ENCODE assay signal across 1 cellular context in the genomic region with DNA sequence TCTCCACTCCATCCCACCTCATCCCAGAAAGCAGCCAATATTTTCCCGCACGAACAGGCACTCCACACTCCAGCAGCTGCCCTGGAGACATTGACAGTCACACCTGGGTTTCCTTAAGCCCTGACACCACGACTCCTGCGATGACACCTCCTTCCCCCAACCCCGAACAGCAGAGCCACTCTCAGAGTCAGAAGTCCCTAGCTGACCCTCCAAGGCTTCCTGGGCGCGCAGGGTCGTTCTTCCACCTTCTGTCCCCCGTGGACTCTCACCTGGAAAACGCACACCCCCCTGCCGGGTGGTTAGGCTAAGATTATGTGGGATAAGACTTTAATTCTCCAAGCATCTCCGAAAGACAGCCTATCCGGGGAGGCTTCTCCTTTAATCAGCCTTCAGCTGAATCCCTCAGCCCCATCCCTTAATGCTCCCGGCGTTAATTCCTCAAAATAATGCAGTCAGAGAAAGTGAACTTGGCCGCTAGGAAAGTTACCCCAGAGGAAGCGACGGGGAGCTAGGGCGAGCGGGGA.
TF ChIP-seq lines count a peak whose summit lies in the region.

No MANE protein-coding gene starts in this region.

TF ChIP-seq in HepG2, 621 proteins besides CTCF, POLR2A, EP300 and RAD21:
- TF ChIP-seq, protein P1, sequence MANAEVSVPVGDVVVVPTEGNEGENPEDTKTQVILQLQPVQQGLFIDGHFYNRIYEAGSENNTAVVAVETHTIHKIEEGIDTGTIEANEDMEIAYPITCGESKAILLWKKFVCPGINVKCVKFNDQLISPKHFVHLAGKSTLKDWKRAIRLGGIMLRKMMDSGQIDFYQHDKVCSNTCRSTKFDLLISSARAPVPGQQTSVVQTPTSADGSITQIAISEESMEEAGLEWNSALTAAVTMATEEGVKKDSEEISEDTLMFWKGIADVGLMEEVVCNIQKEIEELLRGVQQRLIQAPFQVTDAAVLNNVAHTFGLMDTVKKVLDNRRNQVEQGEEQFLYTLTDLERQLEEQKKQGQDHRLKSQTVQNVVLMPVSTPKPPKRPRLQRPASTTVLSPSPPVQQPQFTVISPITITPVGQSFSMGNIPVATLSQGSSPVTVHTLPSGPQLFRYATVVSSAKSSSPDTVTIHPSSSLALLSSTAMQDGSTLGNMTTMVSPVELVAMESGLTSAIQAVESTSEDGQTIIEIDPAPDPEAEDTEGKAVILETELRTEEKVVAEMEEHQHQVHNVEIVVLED (CRISPR knock-in tag; IDR thresholded peaks at IDR 0.05; ENCODE audit: borderline replicate concordance), result no peak
- TF ChIP-seq SOX5 (CRISPR knock-in tag; IDR thresholded peaks at IDR 0.05; ENCODE audit: borderline replicate concordance) (no peak), ZNF44 (CRISPR knock-in tag; IDR thresholded peaks at IDR 0.05) (no peak), GATA4 (IDR thresholded peaks at IDR 0.05; ENCODE audit: borderline replicate concordance, low read depth) (no peak), TOE1 (CRISPR knock-in tag; IDR thresholded peaks at IDR 0.05) (no peak), ZNF788 (CRISPR knock-in tag; IDR thresholded peaks at IDR 0.05; ENCODE audit: borderline replicate concordance) (no peak), JUND (CRISPR knock-in tag; IDR thresholded peaks at IDR 0.05) (no peak)
